Comparison of ENCODE assay signal across 1 cellular context in the genomic region with DNA sequence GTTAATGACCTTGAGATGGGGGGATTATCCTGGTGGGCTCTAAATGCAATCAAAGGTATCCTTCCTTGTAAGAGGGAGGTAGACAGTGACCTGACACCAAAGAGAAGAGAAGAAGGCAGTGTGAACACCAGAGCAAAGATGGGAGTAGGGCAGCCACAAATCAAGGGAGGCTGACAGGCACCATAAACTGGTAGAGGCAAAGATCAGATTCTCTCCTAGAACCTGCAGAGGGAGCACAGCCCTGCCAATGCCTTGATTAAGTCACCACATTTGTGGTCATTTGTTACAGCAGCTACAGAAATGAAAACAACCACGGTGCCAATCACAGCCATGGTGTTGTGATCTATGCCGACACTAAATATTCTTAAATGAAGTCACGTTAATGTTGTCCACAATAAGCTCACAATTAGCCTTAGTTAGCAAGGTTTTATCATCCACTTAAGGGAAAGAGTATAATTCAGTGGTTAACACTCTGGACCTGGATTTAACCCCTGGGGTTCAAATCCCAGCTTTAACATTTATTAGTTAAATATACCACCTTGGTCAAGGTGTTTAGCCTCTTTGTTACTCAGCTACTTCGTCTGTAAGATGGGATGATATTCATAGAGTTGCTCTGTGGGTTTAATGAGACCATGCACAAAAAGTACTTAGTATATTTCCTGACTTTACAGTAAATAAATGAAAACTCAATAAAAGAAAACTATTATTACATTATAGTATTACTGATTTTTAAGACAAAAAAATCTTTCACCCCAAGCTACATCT.
TF ChIP-seq lines count a peak whose summit lies in the region.

No MANE protein-coding gene starts in this region.

TF ChIP-seq in K562, 482 proteins besides CTCF, POLR2A, EP300 and RAD21 (continued from another document and continues in another):
- TF ChIP-seq, protein P1, sequence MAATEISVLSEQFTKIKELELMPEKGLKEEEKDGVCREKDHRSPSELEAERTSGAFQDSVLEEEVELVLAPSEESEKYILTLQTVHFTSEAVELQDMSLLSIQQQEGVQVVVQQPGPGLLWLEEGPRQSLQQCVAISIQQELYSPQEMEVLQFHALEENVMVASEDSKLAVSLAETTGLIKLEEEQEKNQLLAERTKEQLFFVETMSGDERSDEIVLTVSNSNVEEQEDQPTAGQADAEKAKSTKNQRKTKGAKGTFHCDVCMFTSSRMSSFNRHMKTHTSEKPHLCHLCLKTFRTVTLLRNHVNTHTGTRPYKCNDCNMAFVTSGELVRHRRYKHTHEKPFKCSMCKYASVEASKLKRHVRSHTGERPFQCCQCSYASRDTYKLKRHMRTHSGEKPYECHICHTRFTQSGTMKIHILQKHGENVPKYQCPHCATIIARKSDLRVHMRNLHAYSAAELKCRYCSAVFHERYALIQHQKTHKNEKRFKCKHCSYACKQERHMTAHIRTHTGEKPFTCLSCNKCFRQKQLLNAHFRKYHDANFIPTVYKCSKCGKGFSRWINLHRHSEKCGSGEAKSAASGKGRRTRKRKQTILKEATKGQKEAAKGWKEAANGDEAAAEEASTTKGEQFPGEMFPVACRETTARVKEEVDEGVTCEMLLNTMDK (IDR thresholded peaks at IDR 0.05; ENCODE audit: borderline replicate concordance, insufficient read depth, low read depth, low read length, poor library complexity, severe bottlenecking) = peak; percentile 54
- TF ChIP-seq ZBTB33 (CRISPR knock-in tag; IDR thresholded peaks at IDR 0.05) (0 out of 2 replicates have a peak, but pooled peaks have one; percentile 17), CREBBP (IDR thresholded peaks at IDR 0.05; ENCODE audit: low read depth, low read length) (no peak), RB1 (IDR thresholded peaks at IDR 0.05; ENCODE audit: low read depth) (no peak), ETV1 (tag; conservative IDR thresholded peaks at IDR 0.05; ENCODE audit: low read depth) (no peak), KDM5B (IDR thresholded peaks at IDR 0.05; ENCODE audit: insufficient replicate concordance, low read depth, low read length) (no peak), TCF3 (CRISPR knock-in tag; IDR thresholded peaks at IDR 0.05) (0 out of 2 replicates have a peak, but pooled peaks have one; percentile 17), JUNB (CRISPR knock-in tag; conservative IDR thresholded peaks at IDR 0.05) (no peak), ZNF76 (CRISPR knock-in tag; IDR thresholded peaks at IDR 0.05; ENCODE audit: borderline replicate concordance) (peak; percentile 47; the same call in 1 of the 2 replicates), TBL1XR1 (IDR thresholded peaks at IDR 0.05; ENCODE audit: low read length in 2 of 2) (peak in 1 of 2 experiments; percentile 57; a peak in 1 of 4 replicates), SP1 (CRISPR knock-in tag; IDR thresholded peaks at IDR 0.05) (no peak), MAFK (IDR thresholded peaks at IDR 0.05; ENCODE audit: low read length) (no peak), HBP1 (CRISPR knock-in tag; IDR thresholded peaks at IDR 0.05) (no peak), ARID3A (IDR thresholded peaks at IDR 0.05; ENCODE audit: borderline replicate concordance, low read depth, low read length) (peak; percentile 83; the same call in 1 of the 2 replicates), CXXC5 (CRISPR knock-in tag; IDR thresholded peaks at IDR 0.05) (peak; percentile 38), NCOR1 (IDR thresholded peaks at IDR 0.05) (no peak; the same call in 1 of the 2 replicates), HDAC3 (IDR thresholded peaks at IDR 0.05; ENCODE audit: borderline replicate concordance, partially characterized antibody) (peak; percentile 35), CBFA2T2 (conservative IDR thresholded peaks at IDR 0.05) (0 out of 2 replicates have a peak, but pooled peaks have one; percentile 11), HNRNPL (IDR thresholded peaks at IDR 0.05; ENCODE audit: low read depth, low read length) (0 out of 2 replicates have a peak, but pooled peaks have one; percentile 46), ZFP36 (IDR thresholded peaks at IDR 0.05; ENCODE audit: low read depth, low read length, partially characterized antibody) (peak; percentile 59), MYC (IDR thresholded peaks at IDR 0.05; ENCODE audit: low read depth, low read length) (peak; percentile 20; the same call in 1 of the 2 replicates), MYC (CRISPR knock-in tag; IDR thresholded peaks at IDR 0.05; ENCODE audit: borderline replicate concordance, low read depth) (no peak), JUND (IDR thresholded peaks at IDR 0.05; ENCODE audit: borderline replicate concordance, low read depth, low read length) (peak; percentile 58), JUND (tag; IDR thresholded peaks at IDR 0.05; ENCODE audit: borderline replicate concordance, low read depth, low read length) (peak; percentile 31; the same call in 1 of the 3 replicates), MTA3 (IDR thresholded peaks at IDR 0.05; ENCODE audit: borderline replicate concordance) (no peak), DIDO1 (tag; IDR thresholded peaks at IDR 0.05; ENCODE audit: low read depth) (no peak), EHMT2 (IDR thresholded peaks at IDR 0.05) (0 out of 2 replicates have a peak, but pooled peaks have one; percentile 12), FIP1L1 (IDR thresholded peaks at IDR 0.05; ENCODE audit: low read depth, low read length, poor library complexity, severe bottlenecking) (no peak), ESRRA (IDR thresholded peaks at IDR 0.05; ENCODE audit: borderline replicate concordance, low read depth) (peak; percentile 40; the same call in 1 of the 2 replicates), NEUROD1 (IDR thresholded peaks at IDR 0.05; ENCODE audit: borderline replicate concordance, low read depth, low read length, partially characterized antibody) (peak; percentile 42), GATAD2A (IDR thresholded peaks at IDR 0.05) (0 out of 2 replicates have a peak, but pooled peaks have one; percentile 45), ZNF134 (CRISPR knock-in tag; conservative IDR thresholded peaks at IDR 0.05) (0 out of 2 replicates have a peak, but pooled peaks have one; percentile 22), SMAD4 (CRISPR knock-in tag; conservative IDR thresholded peaks at IDR 0.05) (peak; percentile 43; the same call in 1 of the 2 replicates), ARID1B (IDR thresholded peaks at IDR 0.05) (0 out of 2 replicates have a peak, but pooled peaks have one; percentile 7)
- TF ChIP-seq, protein P2, sequence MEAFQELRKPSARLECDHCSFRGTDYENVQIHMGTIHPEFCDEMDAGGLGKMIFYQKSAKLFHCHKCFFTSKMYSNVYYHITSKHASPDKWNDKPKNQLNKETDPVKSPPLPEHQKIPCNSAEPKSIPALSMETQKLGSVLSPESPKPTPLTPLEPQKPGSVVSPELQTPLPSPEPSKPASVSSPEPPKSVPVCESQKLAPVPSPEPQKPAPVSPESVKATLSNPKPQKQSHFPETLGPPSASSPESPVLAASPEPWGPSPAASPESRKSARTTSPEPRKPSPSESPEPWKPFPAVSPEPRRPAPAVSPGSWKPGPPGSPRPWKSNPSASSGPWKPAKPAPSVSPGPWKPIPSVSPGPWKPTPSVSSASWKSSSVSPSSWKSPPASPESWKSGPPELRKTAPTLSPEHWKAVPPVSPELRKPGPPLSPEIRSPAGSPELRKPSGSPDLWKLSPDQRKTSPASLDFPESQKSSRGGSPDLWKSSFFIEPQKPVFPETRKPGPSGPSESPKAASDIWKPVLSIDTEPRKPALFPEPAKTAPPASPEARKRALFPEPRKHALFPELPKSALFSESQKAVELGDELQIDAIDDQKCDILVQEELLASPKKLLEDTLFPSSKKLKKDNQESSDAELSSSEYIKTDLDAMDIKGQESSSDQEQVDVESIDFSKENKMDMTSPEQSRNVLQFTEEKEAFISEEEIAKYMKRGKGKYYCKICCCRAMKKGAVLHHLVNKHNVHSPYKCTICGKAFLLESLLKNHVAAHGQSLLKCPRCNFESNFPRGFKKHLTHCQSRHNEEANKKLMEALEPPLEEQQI (IDR thresholded peaks at IDR 0.05) = no peak
- TF ChIP-seq, protein P3, sequence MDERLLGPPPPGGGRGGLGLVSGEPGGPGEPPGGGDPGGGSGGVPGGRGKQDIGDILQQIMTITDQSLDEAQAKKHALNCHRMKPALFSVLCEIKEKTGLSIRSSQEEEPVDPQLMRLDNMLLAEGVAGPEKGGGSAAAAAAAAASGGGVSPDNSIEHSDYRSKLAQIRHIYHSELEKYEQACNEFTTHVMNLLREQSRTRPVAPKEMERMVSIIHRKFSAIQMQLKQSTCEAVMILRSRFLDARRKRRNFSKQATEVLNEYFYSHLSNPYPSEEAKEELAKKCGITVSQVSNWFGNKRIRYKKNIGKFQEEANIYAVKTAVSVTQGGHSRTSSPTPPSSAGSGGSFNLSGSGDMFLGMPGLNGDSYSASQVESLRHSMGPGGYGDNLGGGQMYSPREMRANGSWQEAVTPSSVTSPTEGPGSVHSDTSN (CRISPR knock-in tag; IDR thresholded peaks at IDR 0.05; ENCODE audit: low read depth) = no peak
- TF ChIP-seq, protein P3 (tag; conservative IDR thresholded peaks at IDR 0.05; ENCODE audit: low read depth) = peak; percentile 97
- TF ChIP-seq, protein P4, sequence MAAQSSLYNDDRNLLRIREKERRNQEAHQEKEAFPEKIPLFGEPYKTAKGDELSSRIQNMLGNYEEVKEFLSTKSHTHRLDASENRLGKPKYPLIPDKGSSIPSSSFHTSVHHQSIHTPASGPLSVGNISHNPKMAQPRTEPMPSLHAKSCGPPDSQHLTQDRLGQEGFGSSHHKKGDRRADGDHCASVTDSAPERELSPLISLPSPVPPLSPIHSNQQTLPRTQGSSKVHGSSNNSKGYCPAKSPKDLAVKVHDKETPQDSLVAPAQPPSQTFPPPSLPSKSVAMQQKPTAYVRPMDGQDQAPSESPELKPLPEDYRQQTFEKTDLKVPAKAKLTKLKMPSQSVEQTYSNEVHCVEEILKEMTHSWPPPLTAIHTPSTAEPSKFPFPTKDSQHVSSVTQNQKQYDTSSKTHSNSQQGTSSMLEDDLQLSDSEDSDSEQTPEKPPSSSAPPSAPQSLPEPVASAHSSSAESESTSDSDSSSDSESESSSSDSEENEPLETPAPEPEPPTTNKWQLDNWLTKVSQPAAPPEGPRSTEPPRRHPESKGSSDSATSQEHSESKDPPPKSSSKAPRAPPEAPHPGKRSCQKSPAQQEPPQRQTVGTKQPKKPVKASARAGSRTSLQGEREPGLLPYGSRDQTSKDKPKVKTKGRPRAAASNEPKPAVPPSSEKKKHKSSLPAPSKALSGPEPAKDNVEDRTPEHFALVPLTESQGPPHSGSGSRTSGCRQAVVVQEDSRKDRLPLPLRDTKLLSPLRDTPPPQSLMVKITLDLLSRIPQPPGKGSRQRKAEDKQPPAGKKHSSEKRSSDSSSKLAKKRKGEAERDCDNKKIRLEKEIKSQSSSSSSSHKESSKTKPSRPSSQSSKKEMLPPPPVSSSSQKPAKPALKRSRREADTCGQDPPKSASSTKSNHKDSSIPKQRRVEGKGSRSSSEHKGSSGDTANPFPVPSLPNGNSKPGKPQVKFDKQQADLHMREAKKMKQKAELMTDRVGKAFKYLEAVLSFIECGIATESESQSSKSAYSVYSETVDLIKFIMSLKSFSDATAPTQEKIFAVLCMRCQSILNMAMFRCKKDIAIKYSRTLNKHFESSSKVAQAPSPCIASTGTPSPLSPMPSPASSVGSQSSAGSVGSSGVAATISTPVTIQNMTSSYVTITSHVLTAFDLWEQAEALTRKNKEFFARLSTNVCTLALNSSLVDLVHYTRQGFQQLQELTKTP (IDR thresholded peaks at IDR 0.05; ENCODE audit: low read depth in 1 of 2, partially characterized antibody in 2 of 2) = no peak
